In the genomic region with DNA sequence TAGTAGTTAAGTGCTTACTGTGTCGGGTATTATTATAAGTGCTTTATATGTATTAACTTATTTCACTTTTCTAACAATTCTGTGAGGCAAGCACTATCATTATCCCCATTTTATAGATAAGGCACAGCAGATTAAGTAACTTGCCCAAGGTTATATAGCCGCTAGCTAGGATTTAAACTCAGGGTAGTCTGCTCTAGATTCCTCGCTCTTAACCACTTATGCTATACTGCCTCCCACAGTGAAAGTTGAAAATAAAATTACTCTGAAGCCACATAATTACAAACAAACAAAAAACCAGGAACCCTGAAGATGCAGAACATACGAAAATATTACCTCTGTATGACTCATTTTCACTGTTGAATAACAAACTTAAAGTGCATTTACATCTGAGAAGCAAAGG, we compare ENCODE assay signal across 13 cellular contexts. TPM values are rescaled to one million over a fixed set of nuclear protein-coding genes. Genes with fewer than 3 reads are reported as not detected.
DNase-seq lines count a peak whose midpoint lies in the region; ATAC-seq and TF ChIP-seq lines count a peak whose summit lies in the region.
"Had no signal": no experiment of that assay in that cellular context is flagged by ENCODE, and none has a peak within 500 bp of the region (broad histone marks: within the 10 kb centered on the region; RNA-seq: fewer than 3 reads in every experiment).

No MANE protein-coding gene starts in this region.

- H3K9me3 Mint-ChIP-seq in activated T-helper 2 cell treated with anti-CD3 and anti-CD28 coated beads, Interferon-gamma antibody, Interleukin-2, Interleukin-4, amounts not matched to agents 10 μg/mL and 5 μg/mL and 100 μg/mL, durations not matched to agents 14 hours and 24 hours and 36 hours: no peaks in the 10 kb centered on the region
- H3K9me3 Mint-ChIP-seq: activated CD4-positive, alpha-beta memory T cell treated with anti-CD3 and anti-CD28 coated beads, Interleukin-2, amount 10 ng/mL, durations not matched to agents 7 days and 5 days had no signal

- H3K4me3 Mint-ChIP-seq in activated T-helper 2 cell treated with anti-CD3 and anti-CD28 coated beads, Interferon-gamma antibody, Interleukin-2, Interleukin-4, amounts not matched to agents 10 μg/mL and 5 μg/mL and 100 μg/mL, durations not matched to agents 14 hours and 24 hours and 36 hours (ENCODE audit: low read depth): peak overlapping the region; percentile 9
- H3K4me3 Mint-ChIP-seq: activated CD4-positive, alpha-beta memory T cell treated with anti-CD3 and anti-CD28 coated beads, Interleukin-2, amount 10 ng/mL, durations not matched to agents 7 days and 5 days had no signal

- no peak for DNase-seq in BE2C
- DNase-seq in GM13977 (ENCODE audit: low spot score): no peak
- DNase-seq in activated T-helper 2 cell treated with anti-CD3 and anti-CD28 coated beads, Interferon-gamma antibody, Interleukin-2, Interleukin-4, amounts not matched to agents 10 μg/mL and 5 μg/mL and 100 μg/mL, durations not matched to agents 14 hours and 24 hours and 36 hours (ENCODE audit: low spot score): no peak
- peak; percentile 30 for DNase-seq in fibroblast of the aortic adventitia (ENCODE audit: low read depth)
- no peak for DNase-seq in GM20000 (ENCODE audit: low spot score)
- no peak for DNase-seq in NCI-H446 (lab: John Stamatoyannopoulos, UW)
- DNase-seq: activated CD4-positive, alpha-beta memory T cell treated with anti-CD3 and anti-CD28 coated beads, Interleukin-2, amount 10 ng/mL, durations not matched to agents 7 days and 5 days; NCI-H524; stomach had no signal

- peaks cover 36% of the 10 kb centered on the region for H3K4me1 Mint-ChIP-seq in activated T-helper 2 cell treated with anti-CD3 and anti-CD28 coated beads, Interferon-gamma antibody, Interleukin-2, Interleukin-4, amounts not matched to agents 10 μg/mL and 5 μg/mL and 100 μg/mL, durations not matched to agents 14 hours and 24 hours and 36 hours (ENCODE audit: low read depth)

- H3K4me1 ChIP-seq in BE2C: no peaks in the 10 kb centered on the region

- intact Hi-C loops in activated T-helper 2 cell treated with anti-CD3 and anti-CD28 coated beads, Interferon-gamma antibody, Interleukin-2, Interleukin-4, amounts not matched to agents 10 μg/mL and 5 μg/mL and 100 μg/mL, durations not matched to agents 14 hours and 24 hours and 36 hours (cut with micrococcal nuclease): loop anchor here (5.0 to 10.0 kb wide), 3 partner anchors 42 to 1145 kb away; no protein-coding TSS in a partner anchor

- peak; percentile 17; the same call in 1 of the 2 replicates for TF ChIP-seq CTCF in BE2C (IDR thresholded peaks at IDR 0.05; ENCODE audit: low read depth, low read length)
- peak; percentile 6 for TF ChIP-seq CTCF in GM13977 (IDR thresholded peaks at IDR 0.05; ENCODE audit: extremely low read depth, insufficient read depth, missing control alignments)
- TF ChIP-seq CTCF in fibroblast of the aortic adventitia (IDR thresholded peaks at IDR 0.05; ENCODE audit: insufficient read depth, low read length): no peak
- no peak for TF ChIP-seq CTCF in GM20000 (IDR thresholded peaks at IDR 0.05; ENCODE audit: extremely low read depth, missing control alignments)

- H3K4me3 ChIP-seq in BE2C (ENCODE audit: low read depth, low read length) (no peak overlapping the region), fibroblast of the aortic adventitia (ENCODE audit: low read depth, low read length) (no peak overlapping the region)
- H3K4me3 ChIP-seq: stomach, vagina had no signal

- H3K9me3 ChIP-seq in BE2C: no peaks in the 10 kb centered on the region
- H3K9me3 ChIP-seq: stomach, vagina had no signal

- H3K36me3 ChIP-seq in BE2C: peaks cover 9% of the 10 kb centered on the region; the same call in 1 of the 2 replicates

- no peaks in the 10 kb centered on the region for H3K27me3 ChIP-seq in BE2C
- H3K27me3 ChIP-seq: stomach, vagina had no signal

- H3K27ac Mint-ChIP-seq in activated T-helper 2 cell treated with anti-CD3 and anti-CD28 coated beads, Interferon-gamma antibody, Interleukin-2, Interleukin-4, amounts not matched to agents 10 μg/mL and 5 μg/mL and 100 μg/mL, durations not matched to agents 14 hours and 24 hours and 36 hours: peak overlapping the region; percentile 6
- H3K27ac Mint-ChIP-seq: activated CD4-positive, alpha-beta memory T cell treated with anti-CD3 and anti-CD28 coated beads, Interleukin-2, amount 10 ng/mL, durations not matched to agents 7 days and 5 days had no signal

- in situ Hi-C loops in GM13977 (cut with MboI; ENCODE audit: low pct_unique_long_range_greater_than_20kb, low sequenced_read_pairs, unreplicated experiment): no loop called here

- H3K27me3 Mint-ChIP-seq in activated T-helper 2 cell treated with anti-CD3 and anti-CD28 coated beads, Interferon-gamma antibody, Interleukin-2, Interleukin-4, amounts not matched to agents 10 μg/mL and 5 μg/mL and 100 μg/mL, durations not matched to agents 14 hours and 24 hours and 36 hours (ENCODE audit: low read depth): no peaks in the 10 kb centered on the region
- H3K27me3 Mint-ChIP-seq: activated CD4-positive, alpha-beta memory T cell treated with anti-CD3 and anti-CD28 coated beads, Interleukin-2, amount 10 ng/mL, durations not matched to agents 7 days and 5 days had no signal

- H3K36me3 Mint-ChIP-seq in activated T-helper 2 cell treated with anti-CD3 and anti-CD28 coated beads, Interferon-gamma antibody, Interleukin-2, Interleukin-4, amounts not matched to agents 10 μg/mL and 5 μg/mL and 100 μg/mL, durations not matched to agents 14 hours and 24 hours and 36 hours (ENCODE audit: low read depth): peaks cover 67% of the 10 kb centered on the region

- ATAC-seq in GM19467 (IDR thresholded peaks at IDR 0.05; ENCODE audit: unreplicated experiment): no peak
- ATAC-seq in GM21526 (IDR thresholded peaks at IDR 0.05; ENCODE audit: low FRiP score, unreplicated experiment): no peak
- ATAC-seq: Panc1 had no signal

RNA-seq across cellular contexts. Expression of a gene that starts 3.9 kb away (rescaled TPM):
- polyA plus RNA-seq in BE2C (2012; ENCODE audit: insufficient read depth, insufficient read length, low read depth): 6.2 TPM
- 54.8 and 58.9 TPM in 2 replicates for total RNA-seq in activated T-helper 2 cell treated with anti-CD3 and anti-CD28 coated beads, Interferon-gamma antibody, Interleukin-2, Interleukin-4, amounts not matched to agents 10 μg/mL and 5 μg/mL and 100 μg/mL, durations not matched to agents 14 hours and 24 hours and 36 hours
- total RNA-seq in fibroblast of the aortic adventitia (ENCODE audit: low replicate concordance): 12.8 and 42.2 TPM in 2 replicates

RNA-seq across cellular contexts. Expression of a gene that starts 29.1 kb away (rescaled TPM):
- polyA plus RNA-seq in BE2C (2012; ENCODE audit: insufficient read depth, insufficient read length, low read depth): 26.9 TPM
- 13.6 and 13.7 TPM in 2 replicates for total RNA-seq in activated T-helper 2 cell treated with anti-CD3 and anti-CD28 coated beads, Interferon-gamma antibody, Interleukin-2, Interleukin-4, amounts not matched to agents 10 μg/mL and 5 μg/mL and 100 μg/mL, durations not matched to agents 14 hours and 24 hours and 36 hours
- 9.6 and 17.8 TPM in 2 replicates for total RNA-seq in fibroblast of the aortic adventitia (ENCODE audit: low replicate concordance)

RNA-seq across cellular contexts. Expression of a gene that starts 29.2 kb away (rescaled TPM):
- 13.4 TPM for polyA plus RNA-seq in BE2C (2012; ENCODE audit: insufficient read depth, insufficient read length, low read depth)
- 33.3 and 33.8 TPM in 2 replicates for total RNA-seq in activated T-helper 2 cell treated with anti-CD3 and anti-CD28 coated beads, Interferon-gamma antibody, Interleukin-2, Interleukin-4, amounts not matched to agents 10 μg/mL and 5 μg/mL and 100 μg/mL, durations not matched to agents 14 hours and 24 hours and 36 hours
- total RNA-seq in fibroblast of the aortic adventitia (ENCODE audit: low replicate concordance): 31.5 and 44.2 TPM in 2 replicates

Comparison
In these comparisons a context has a peak if more than half of its experiments do, and no peak if none do; other contexts are left out.
1. CTCF ChIP-seq: peak in BE2C (single experiment) and GM13977 (single experiment); none in fibroblast of the aortic adventitia (single experiment) and GM20000 (single experiment).